8 cellular contexts compared by ENCODE assay signal in genomic region chr1:110963666-110964399, GRCh38. TPM values are rescaled to one million over a fixed set of nuclear protein-coding genes. Genes with fewer than 3 reads are reported as not detected.
DNase-seq lines count a peak whose midpoint lies in the region; TF ChIP-seq lines count a peak whose summit lies in the region.

A gene with protein sequence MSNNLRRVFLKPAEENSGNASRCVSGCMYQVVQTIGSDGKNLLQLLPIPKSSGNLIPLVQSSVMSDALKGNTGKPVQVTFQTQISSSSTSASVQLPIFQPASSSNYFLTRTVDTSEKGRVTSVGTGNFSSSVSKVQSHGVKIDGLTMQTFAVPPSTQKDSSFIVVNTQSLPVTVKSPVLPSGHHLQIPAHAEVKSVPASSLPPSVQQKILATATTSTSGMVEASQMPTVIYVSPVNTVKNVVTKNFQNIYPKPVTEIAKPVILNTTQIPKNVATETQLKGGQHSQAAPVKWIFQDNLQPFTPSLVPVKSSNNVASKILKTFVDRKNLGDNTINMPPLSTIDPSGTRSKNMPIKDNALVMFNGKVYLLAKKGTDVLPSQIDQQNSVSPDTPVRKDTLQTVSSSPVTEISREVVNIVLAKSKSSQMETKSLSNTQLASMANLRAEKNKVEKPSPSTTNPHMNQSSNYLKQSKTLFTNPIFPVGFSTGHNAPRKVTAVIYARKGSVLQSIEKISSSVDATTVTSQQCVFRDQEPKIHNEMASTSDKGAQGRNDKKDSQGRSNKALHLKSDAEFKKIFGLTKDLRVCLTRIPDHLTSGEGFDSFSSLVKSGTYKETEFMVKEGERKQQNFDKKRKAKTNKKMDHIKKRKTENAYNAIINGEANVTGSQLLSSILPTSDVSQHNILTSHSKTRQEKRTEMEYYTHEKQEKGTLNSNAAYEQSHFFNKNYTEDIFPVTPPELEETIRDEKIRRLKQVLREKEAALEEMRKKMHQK (minus strand): TSS chr1:110963922. CDS start chr1:110963688, 234 bp downstream.

- no peaks in the 10 kb centered on the region; a peak in 2 of 4 replicates for H3K4me1 ChIP-seq in SK-N-SH (ENCODE audit: control insufficient read depth in 1 of 2, insufficient read depth in 2 of 2, low read depth in 1 of 2, low read length in 1 of 2)
- H3K4me1 ChIP-seq in suprapubic skin, result peaks cover 11% of the 10 kb centered on the region

- H3K4me3 ChIP-seq in SK-N-SH (ENCODE audit: low read depth in 2 of 2, low read length in 1 of 2) (peak within 1 kb of the TSS; percentile 89 to 100), suprapubic skin (peak within 1 kb of the TSS; percentile 76)

- TF ChIP-seq RAD21 in SK-N-SH (IDR thresholded peaks at IDR 0.05; ENCODE audit: low read length), result no peak

- 1% methylated on average over 20 of the region's 53 CpGs for WGBS in SK-N-SH (ENCODE audit: low lambda C conversion rate)
- 2% methylated on average over 28 of the region's 53 CpGs for WGBS in suprapubic skin

- CTCF ChIA-PET in HEK293T (lab: Yijun Ruan, JAX) (no interaction called here), SK-N-SH (lab: Yijun Ruan, JAX) (interaction anchor here (0.7 to 1.2 kb wide), 3 partner anchors 28 to 40 kb away, joined by 3 to 4 read pairs (median 4); no protein-coding TSS in a partner anchor)

- H3K27me3 ChIP-seq in SK-N-SH (ENCODE audit: insufficient read depth) (no peaks in the 10 kb centered on the region), suprapubic skin (peaks cover 26% of the 10 kb centered on the region)

- H2AFZ ChIP-seq in SK-N-SH (ENCODE audit: low read depth), result peak within 1 kb of the TSS; percentile 91

- H3K36me3 ChIP-seq in SK-N-SH (replicated peaks in 1 of 2; ENCODE audit: control insufficient read depth in 1 of 2, insufficient read depth in 2 of 2, low read length in 1 of 2) (peaks cover 4 to 29% of the 10 kb centered on the region in 2 experiments), suprapubic skin (no peaks in the 10 kb centered on the region)

- H3K27ac ChIP-seq in SK-N-SH (ENCODE audit: low read depth in 2 of 2, low read length in 1 of 2), result peak within 1 kb of the TSS; percentile 96 to 100
- peak within 1 kb of the TSS; percentile 98 for H3K27ac ChIP-seq in suprapubic skin

- peak; percentile 41 for TF ChIP-seq CTCF in SK-N-SH (IDR thresholded peaks at IDR 0.05)
- peak; percentile 39 to 49 for TF ChIP-seq CTCF in suprapubic skin (IDR thresholded peaks at IDR 0.05)

- peaks cover 26% of the 10 kb centered on the region for H4K20me1 ChIP-seq in SK-N-SH (ENCODE audit: insufficient read depth)

- peaks cover 42% of the 10 kb centered on the region for H3K79me2 ChIP-seq in SK-N-SH (ENCODE audit: insufficient read depth)

- peak; percentile 99 for DNase-seq in GM04504 (ENCODE audit: low read depth)
- DNase-seq in HEK293T (ENCODE audit: extremely low spot score), result peak; percentile 99
- peak; percentile 100 for DNase-seq in NAMALWA (ENCODE audit: low spot score)
- DNase-seq in SK-N-SH, result peak; percentile 93
- DNase-seq in activated naive CD4-positive, alpha-beta T cell treated with anti-CD3 and anti-CD28 coated beads, Interleukin-2, amount 50 U/mL, for 16 hours, result peak; percentile 100
- DNase-seq in globus pallidus (ENCODE audit: low spot score), result peak; percentile 98
- DNase-seq in nucleus accumbens (lab: John Stamatoyannopoulos, UW), result peak; percentile 45 to 100 (median 97)
- peak; percentile 99 to 100 for DNase-seq in suprapubic skin (ENCODE audit: low spot score in 2 of 2)

- H3F3A ChIP-seq in SK-N-SH (replicated peaks; ENCODE audit: insufficient read depth), result peaks cover 19% of the 10 kb centered on the region

- no peak for TF ChIP-seq EP300 in SK-N-SH (IDR thresholded peaks at IDR 0.05; ENCODE audit: borderline replicate concordance in 1 of 2, low read depth in 1 of 2, low read length in 1 of 2)
- no peak for TF ChIP-seq EP300 in suprapubic skin (IDR thresholded peaks at IDR 0.05)

- peak; percentile 66 to 90 for TF ChIP-seq POLR2A in suprapubic skin (IDR thresholded peaks at IDR 0.05)

- H3K9me3 ChIP-seq in SK-N-SH (no peaks in the 10 kb centered on the region), suprapubic skin (peaks cover 13% of the 10 kb centered on the region)

- no peaks in the 10 kb centered on the region for H3K9me2 ChIP-seq in SK-N-SH

- POLR2A ChIA-PET in HEK293T (lab: Yijun Ruan, JAX), result interaction anchor here (0.6 to 1.1 kb wide), 3 partner anchors 11 to 19 kb away, joined by 3 to 6 read pairs (median 4); no protein-coding TSS in a partner anchor
- POLR2A ChIA-PET in SK-N-SH (lab: Yijun Ruan, JAX), result interaction anchor here (0.6 to 1.4 kb wide), 3 partner anchors 176 to 791 kb away, joined by 3 to 4 read pairs (median 3); partner anchors contain the start of genes CEPT1 and DRAM2

- H3K9ac ChIP-seq in SK-N-SH, result peak within 1 kb of the TSS; percentile 100

- peak within 1 kb of the TSS; percentile 95 for H3K4me2 ChIP-seq in SK-N-SH

TF ChIP-seq in HEK293T, 16 proteins besides CTCF, POLR2A, EP300 and RAD21:
- TF ChIP-seq HDGF (IDR thresholded peaks at IDR 0.05; ENCODE audit: borderline replicate concordance) (no peak), ZNF384 (IDR thresholded peaks at IDR 0.05) (no peak), FOXK2 (IDR thresholded peaks at IDR 0.05) (no peak), SUZ12 (IDR thresholded peaks at IDR 0.05) (no peak), L3MBTL2 (conservative IDR thresholded peaks at IDR 0.05) (peak; percentile 46), ELF4 (IDR thresholded peaks at IDR 0.05) (peak; percentile 88)
- TF ChIP-seq, protein P1, sequence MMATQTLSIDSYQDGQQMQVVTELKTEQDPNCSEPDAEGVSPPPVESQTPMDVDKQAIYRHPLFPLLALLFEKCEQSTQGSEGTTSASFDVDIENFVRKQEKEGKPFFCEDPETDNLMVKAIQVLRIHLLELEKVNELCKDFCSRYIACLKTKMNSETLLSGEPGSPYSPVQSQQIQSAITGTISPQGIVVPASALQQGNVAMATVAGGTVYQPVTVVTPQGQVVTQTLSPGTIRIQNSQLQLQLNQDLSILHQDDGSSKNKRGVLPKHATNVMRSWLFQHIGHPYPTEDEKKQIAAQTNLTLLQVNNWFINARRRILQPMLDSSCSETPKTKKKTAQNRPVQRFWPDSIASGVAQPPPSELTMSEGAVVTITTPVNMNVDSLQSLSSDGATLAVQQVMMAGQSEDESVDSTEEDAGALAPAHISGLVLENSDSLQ (IDR thresholded peaks at IDR 0.05), result peak; percentile 80

TF ChIP-seq in SK-N-SH, 30 proteins besides CTCF, POLR2A, EP300 and RAD21 (continues in another document):
- TF ChIP-seq CHD2 (IDR thresholded peaks at IDR 0.05; ENCODE audit: low read length, partially characterized antibody) (peak; percentile 75), MXI1 (IDR thresholded peaks at IDR 0.05; ENCODE audit: low read depth, low read length) (peak; percentile 56; the same call in 1 of the 2 replicates), MEF2A (IDR thresholded peaks at IDR 0.05; ENCODE audit: borderline replicate concordance, low read depth) (no peak), POLR2AphosphoS5 (IDR thresholded peaks at IDR 0.05; ENCODE audit: low read depth, low read length) (peak; percentile 93), JUND (IDR thresholded peaks at IDR 0.05) (no peak), FOXJ3 (CRISPR knock-in tag; IDR thresholded peaks at IDR 0.05) (no peak), EZH2phosphoT487 (IDR thresholded peaks at IDR 0.05; ENCODE audit: borderline replicate concordance, low read depth) (no peak), GABPA (IDR thresholded peaks at IDR 0.05; ENCODE audit: low read depth) (peak; percentile 97), YY1 (IDR thresholded peaks at IDR 0.05; ENCODE audit: low read depth) (0 out of 2 replicates have a peak, but pooled peaks have one; percentile 58), RCOR1 (IDR thresholded peaks at IDR 0.05; ENCODE audit: low read length) (no peak), MAX (IDR thresholded peaks at IDR 0.05; ENCODE audit: low read depth) (peak; percentile 45), GATA2 (CRISPR knock-in tag; IDR thresholded peaks at IDR 0.05) (no peak), RXRA (IDR thresholded peaks at IDR 0.05; ENCODE audit: borderline replicate concordance, low read depth) (no peak), TCF12 (IDR thresholded peaks at IDR 0.05) (no peak), TEAD4 (IDR thresholded peaks at IDR 0.05; ENCODE audit: borderline replicate concordance, insufficient read depth) (no peak), SMC3 (IDR thresholded peaks at IDR 0.05; ENCODE audit: low read depth, low read length) (no peak), PBX3 (IDR thresholded peaks at IDR 0.05) (peak; percentile 74), TAF1 (IDR thresholded peaks at IDR 0.05; ENCODE audit: borderline replicate concordance, low read depth, low read length) (peak; percentile 98)

RNA-seq across cellular contexts. Expression of the gene that starts here (rescaled TPM):
- polyA plus RNA-seq in SK-N-SH (2012; rRNA removed), result 6.6 and 8.3 TPM in 2 replicates
- 10.9 and 15.5 TPM in 2 replicates for polyA plus RNA-seq in SK-N-SH (2012; cell fraction: cytosol; rRNA removed)
- polyA plus RNA-seq in SK-N-SH (2012; cell fraction: nucleus; rRNA removed), result 3.0 and 5.6 TPM in 2 replicates
- total RNA-seq in suprapubic skin, result 10 to 100 TPM in 1 of 4 donors, 1 to 10 TPM in 3; 7.9 to 11.5 (median 8.7) TPM

Comparison
In these comparisons a context has a peak if more than half of its experiments do, and no peak if none do; other contexts are left out.
1. Peak in every context shown above with its lines: DNase-seq, H3K4me3 ChIP-seq and H3K27ac ChIP-seq.